ENCODE assay signal across 9 cellular contexts in the genomic region with DNA sequence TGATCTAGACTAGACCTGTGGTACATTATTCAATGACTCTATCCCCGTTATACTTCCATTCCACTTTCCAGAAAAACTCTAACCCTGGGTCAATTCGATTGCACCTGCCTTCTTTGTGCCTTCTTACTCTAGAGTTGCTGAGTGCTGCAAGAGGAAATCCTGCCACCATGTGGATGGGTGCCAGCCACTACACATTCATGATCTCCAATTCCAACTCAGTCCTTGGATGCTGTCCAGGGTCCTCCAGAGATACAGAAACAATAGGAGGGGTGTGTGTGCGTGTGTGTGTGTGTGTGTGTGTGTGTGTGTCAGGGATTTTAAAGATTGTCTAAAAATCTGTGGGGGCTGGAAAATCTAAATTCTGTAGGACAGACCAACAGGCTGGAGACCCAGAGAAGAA. TPM values are rescaled to one million over a fixed set of nuclear protein-coding genes. Genes with fewer than 3 reads are reported as not detected.
A peak's percentile ranks its signal among the peaks of the same experiment; 100 is the strongest.
DNase-seq lines count a peak whose midpoint lies in the region; ATAC-seq, FAIRE-seq and TF ChIP-seq lines count a peak whose summit lies in the region.
"Had no signal": no experiment of that assay in that cellular context is flagged by ENCODE, and none has a peak within 500 bp of the region (broad histone marks: within the 10 kb centered on the region; RNA-seq: fewer than 3 reads in every experiment).

No MANE protein-coding gene starts in this region.

- H3K4me1 ChIP-seq in endodermal cell (ENCODE audit: control insufficient read depth, insufficient read depth, low read length): no peaks in the 10 kb centered on the region

- ATAC-seq in GM19455 (IDR thresholded peaks at IDR 0.05; ENCODE audit: unreplicated experiment): no peak
- ATAC-seq in HG03045 (IDR thresholded peaks at IDR 0.05; ENCODE audit: unreplicated experiment): no peak

- no peaks in the 10 kb centered on the region for H3K9me3 ChIP-seq in endodermal cell (ENCODE audit: control insufficient read depth, low read length)

- H3K9ac ChIP-seq in endodermal cell (ENCODE audit: extremely low read depth, low read length, poor library complexity, severe bottlenecking): no peak overlapping the region

- H3K36me3 Mint-ChIP-seq in activated CD4-positive, alpha-beta T cell treated with anti-CD3 and anti-CD28 coated beads, Interleukin-2, amount 10 ng/mL, durations not matched to agents 24 days and 14 days (ENCODE audit: low read depth): no peaks in the 10 kb centered on the region
- H3K36me3 Mint-ChIP-seq in endodermal cell (ENCODE audit: low read depth): no peaks in the 10 kb centered on the region
- H3K36me3 Mint-ChIP-seq: natural killer cell had no signal

- H3K27me3 Mint-ChIP-seq in activated CD4-positive, alpha-beta T cell treated with anti-CD3 and anti-CD28 coated beads, Interleukin-2, amount 10 ng/mL, durations not matched to agents 24 days and 14 days: peaks cover 14% of the 10 kb centered on the region
- no peaks in the 10 kb centered on the region for H3K27me3 Mint-ChIP-seq in endodermal cell (ENCODE audit: insufficient read depth)

- H3K27ac Mint-ChIP-seq in activated CD4-positive, alpha-beta T cell treated with anti-CD3 and anti-CD28 coated beads, Interleukin-2, amount 10 ng/mL, durations not matched to agents 24 days and 14 days: no peak overlapping the region
- H3K27ac Mint-ChIP-seq in endodermal cell: no peak overlapping the region
- H3K27ac Mint-ChIP-seq: natural killer cell had no signal

- H3K4me3 Mint-ChIP-seq in activated CD4-positive, alpha-beta T cell treated with anti-CD3 and anti-CD28 coated beads, Interleukin-2, amount 10 ng/mL, durations not matched to agents 24 days and 14 days: no peak overlapping the region
- H3K4me3 Mint-ChIP-seq in endodermal cell: no peak overlapping the region
- H3K4me3 Mint-ChIP-seq: natural killer cell had no signal

- H3K9me3 Mint-ChIP-seq in activated CD4-positive, alpha-beta T cell treated with anti-CD3 and anti-CD28 coated beads, Interleukin-2, amount 10 ng/mL, durations not matched to agents 24 days and 14 days: no peaks in the 10 kb centered on the region
- peaks cover 26% of the 10 kb centered on the region for H3K9me3 Mint-ChIP-seq in endodermal cell
- H3K9me3 Mint-ChIP-seq: natural killer cell had no signal

- H3K4me1 Mint-ChIP-seq in activated CD4-positive, alpha-beta T cell treated with anti-CD3 and anti-CD28 coated beads, Interleukin-2, amount 10 ng/mL, durations not matched to agents 24 days and 14 days: peaks cover 2% of the 10 kb centered on the region
- H3K4me1 Mint-ChIP-seq in endodermal cell: no peaks in the 10 kb centered on the region
- H3K4me1 Mint-ChIP-seq: natural killer cell had no signal

- DNase-seq in AG09319 (ENCODE audit: extremely low read depth, low read depth): peak; percentile 15
- no peak for DNase-seq in GM18507 (ENCODE audit: extremely low spot score, insufficient read length, low read depth)
- peak; percentile 55 for DNase-seq in NCI-H2171 treated with DMSO at 0.1 percent for 48 hours (lab: John Stamatoyannopoulos, UW)
- DNase-seq in activated CD4-positive, alpha-beta T cell treated with anti-CD3 and anti-CD28 coated beads, Interleukin-2, amount 10 ng/mL, durations not matched to agents 24 days and 14 days: peak; percentile 78
- DNase-seq in endodermal cell: peak; percentile 79
- peak; percentile 74 for DNase-seq in myocyte (ENCODE audit: low read depth)
- DNase-seq: natural killer cell had no signal

- intact Hi-C loops in activated CD4-positive, alpha-beta T cell treated with anti-CD3 and anti-CD28 coated beads, Interleukin-2, amount 10 ng/mL, durations not matched to agents 24 days and 14 days (cut with micrococcal nuclease): loop anchor here (1.0 kb wide), 1 partner anchor 291 kb away; no protein-coding TSS in a partner anchor

- TF ChIP-seq CTCF in AG09319 (IDR thresholded peaks at IDR 0.05; ENCODE audit: low read depth, low read length): peak; percentile 8; the same call in 1 of the 2 replicates
- TF ChIP-seq CTCF in endodermal cell (conservative IDR thresholded peaks at IDR 0.05): peak; percentile 69

- H3K27ac ChIP-seq in endodermal cell (ENCODE audit: low read depth, low read length): no peak overlapping the region

- 13% methylated on average over 2 of the region's 3 CpGs; no CpG with 5 or more reads in 1 of the 2 experiments for WGBS in endodermal cell (ENCODE audit: insufficient coverage in 1 of 2, insufficient read length in 1 of 2), 2 experiments

- FAIRE-seq in GM18507 (lab: Jason Lieb, UNC): peak; percentile 78

- no peak overlapping the region for H3K4me3 ChIP-seq in endodermal cell (ENCODE audit: low read length)

- H3K27me3 ChIP-seq in endodermal cell (ENCODE audit: control insufficient read depth, insufficient read depth, low read length, poor library complexity, severe bottlenecking): no peaks in the 10 kb centered on the region

- H3K36me3 ChIP-seq in endodermal cell (ENCODE audit: control insufficient read depth, insufficient read depth, low read length): no peaks in the 10 kb centered on the region

RNA-seq across cellular contexts. Expression of a gene that starts 42.9 kb away (rescaled TPM):
- total RNA-seq in activated CD4-positive, alpha-beta T cell treated with anti-CD3 and anti-CD28 coated beads, Interleukin-2, amount 10 ng/mL, durations not matched to agents 24 days and 14 days: 30.6 and 35.7 TPM in 2 replicates
- 1 to 10 TPM; 7.3 to 9.1 TPM for total RNA-seq in endodermal cell
- polyA plus RNA-seq in endodermal cell (2013, experiment 1 of 2): 16.1 TPM
- 14.2 TPM for polyA plus RNA-seq in endodermal cell (2013, experiment 2 of 2)
- 5.0 and 6.8 TPM in 2 replicates for total RNA-seq in myocyte
- 2.1 TPM for polyA plus RNA-seq in myocyte (2012)

RNA-seq across cellular contexts. Expression of a gene that starts 55.8 kb away (rescaled TPM):
- 1.2 and 1.3 TPM in 2 replicates for total RNA-seq in activated CD4-positive, alpha-beta T cell treated with anti-CD3 and anti-CD28 coated beads, Interleukin-2, amount 10 ng/mL, durations not matched to agents 24 days and 14 days
- total RNA-seq in endodermal cell (1 to 10 TPM; 3.8 to 6.1 TPM), myocyte (0.08 and 0.26 TPM in 2 replicates)
- polyA plus RNA-seq in endodermal cell (2013, experiment 1 of 2): 4.1 TPM
- 3.4 TPM for polyA plus RNA-seq in endodermal cell (2013, experiment 2 of 2)
- 0.03 TPM for polyA plus RNA-seq in myocyte (2012)
